ENCODE assay signal across 1 cellular context in genomic region chr4:101211146-101211553, GRCh38.
TF ChIP-seq lines count a peak whose summit lies in the region.

No MANE protein-coding gene starts in this region.

TF ChIP-seq in PFSK-1, 5 proteins besides CTCF, POLR2A, EP300 and RAD21 (continued from another document):
- TF ChIP-seq, protein P1, sequence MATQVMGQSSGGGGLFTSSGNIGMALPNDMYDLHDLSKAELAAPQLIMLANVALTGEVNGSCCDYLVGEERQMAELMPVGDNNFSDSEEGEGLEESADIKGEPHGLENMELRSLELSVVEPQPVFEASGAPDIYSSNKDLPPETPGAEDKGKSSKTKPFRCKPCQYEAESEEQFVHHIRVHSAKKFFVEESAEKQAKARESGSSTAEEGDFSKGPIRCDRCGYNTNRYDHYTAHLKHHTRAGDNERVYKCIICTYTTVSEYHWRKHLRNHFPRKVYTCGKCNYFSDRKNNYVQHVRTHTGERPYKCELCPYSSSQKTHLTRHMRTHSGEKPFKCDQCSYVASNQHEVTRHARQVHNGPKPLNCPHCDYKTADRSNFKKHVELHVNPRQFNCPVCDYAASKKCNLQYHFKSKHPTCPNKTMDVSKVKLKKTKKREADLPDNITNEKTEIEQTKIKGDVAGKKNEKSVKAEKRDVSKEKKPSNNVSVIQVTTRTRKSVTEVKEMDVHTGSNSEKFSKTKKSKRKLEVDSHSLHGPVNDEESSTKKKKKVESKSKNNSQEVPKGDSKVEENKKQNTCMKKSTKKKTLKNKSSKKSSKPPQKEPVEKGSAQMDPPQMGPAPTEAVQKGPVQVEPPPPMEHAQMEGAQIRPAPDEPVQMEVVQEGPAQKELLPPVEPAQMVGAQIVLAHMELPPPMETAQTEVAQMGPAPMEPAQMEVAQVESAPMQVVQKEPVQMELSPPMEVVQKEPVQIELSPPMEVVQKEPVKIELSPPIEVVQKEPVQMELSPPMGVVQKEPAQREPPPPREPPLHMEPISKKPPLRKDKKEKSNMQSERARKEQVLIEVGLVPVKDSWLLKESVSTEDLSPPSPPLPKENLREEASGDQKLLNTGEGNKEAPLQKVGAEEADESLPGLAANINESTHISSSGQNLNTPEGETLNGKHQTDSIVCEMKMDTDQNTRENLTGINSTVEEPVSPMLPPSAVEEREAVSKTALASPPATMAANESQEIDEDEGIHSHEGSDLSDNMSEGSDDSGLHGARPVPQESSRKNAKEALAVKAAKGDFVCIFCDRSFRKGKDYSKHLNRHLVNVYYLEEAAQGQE (IDR thresholded peaks at IDR 0.05; ENCODE audit: insufficient read depth in 1 of 2, low read depth in 2 of 2, low read length in 2 of 2) = peak in 1 of 2 experiments; percentile 40; a peak in 1 of 4 replicates
- no peak for TF ChIP-seq POLR2AphosphoS5 (IDR thresholded peaks at IDR 0.05; ENCODE audit: low read depth, low read length)
TF ChIP-seq in PFSK-1: peak in this region for 2.
